In the genomic region with DNA sequence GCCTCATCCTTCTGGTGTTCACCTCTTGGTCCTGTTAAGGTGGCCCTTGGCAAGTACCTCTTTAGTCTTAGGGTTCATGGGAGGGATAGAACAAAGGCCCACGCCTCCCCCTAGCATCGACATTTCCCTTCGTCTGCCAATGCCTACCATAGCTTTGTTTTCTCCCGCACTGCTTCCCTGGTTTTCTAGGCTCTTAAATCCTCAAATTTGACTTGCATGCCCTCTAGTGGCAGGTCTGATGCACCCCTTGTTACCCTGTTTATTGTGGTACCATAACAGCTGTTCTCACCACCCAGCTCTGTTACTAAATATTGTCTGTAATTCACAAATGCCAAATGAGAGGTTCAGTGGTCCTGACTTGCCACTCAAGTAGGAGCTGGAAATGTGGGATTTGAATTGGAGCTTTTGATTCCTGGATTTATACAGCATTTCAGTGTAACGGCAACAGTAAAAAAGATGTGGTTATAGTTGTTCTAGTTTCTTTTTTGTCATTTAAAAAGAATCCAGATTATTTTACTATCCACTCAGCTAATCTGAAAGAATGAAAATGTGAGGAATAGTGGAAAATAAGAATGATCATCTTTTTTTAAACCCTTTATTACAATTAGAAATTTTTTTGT, we compare ENCODE assay signal across 8 cellular contexts.
DNase-seq lines count a peak whose midpoint lies in the region; ATAC-seq and TF ChIP-seq lines count a peak whose summit lies in the region.

No MANE protein-coding gene starts in this region.

- H3K36me3 Mint-ChIP-seq in nephron (ENCODE audit: low read depth) (no peaks in the 10 kb centered on the region), type B pancreatic cell (no peaks in the 10 kb centered on the region)

- peak; percentile 69 for TF ChIP-seq CTCF in GM10266 (IDR thresholded peaks at IDR 0.05; ENCODE audit: control insufficient read depth, insufficient read depth, low read depth, missing control alignments)
- TF ChIP-seq CTCF in fibroblast of mammary gland (conservative IDR thresholded peaks at IDR 0.05; ENCODE audit: control insufficient read depth, insufficient read depth, low read depth, low read length), result peak; percentile 93
- peak; percentile 70 to 77 (median 73) for TF ChIP-seq CTCF in nephron (IDR thresholded peaks at IDR 0.05; ENCODE audit: unreplicated experiment in 3 of 3)
- TF ChIP-seq CTCF in type B pancreatic cell (conservative IDR thresholded peaks at IDR 0.05), result peak; percentile 86

- ATAC-seq in HG03460 (IDR thresholded peaks at IDR 0.05; ENCODE audit: unreplicated experiment), result no peak

- H3K4me3 Mint-ChIP-seq in nephron, result no peak overlapping the region
- H3K4me3 Mint-ChIP-seq in type B pancreatic cell, result no peak overlapping the region

- no peaks in the 10 kb centered on the region for H3K9me3 Mint-ChIP-seq in nephron
- H3K9me3 Mint-ChIP-seq in type B pancreatic cell, result no peaks in the 10 kb centered on the region

- no peak for TF ChIP-seq EP300 in Ishikawa (IDR thresholded peaks at IDR 0.05; ENCODE audit: borderline replicate concordance)

- DNase-seq in GM10266 (ENCODE audit: extremely low spot score), result peak; percentile 12
- peak; percentile 47 for DNase-seq in NOMO-1 treated with dmso at 0.1 percent for 144 hours (lab: John Stamatoyannopoulos, UW; ENCODE audit: unreplicated experiment)
- peak; percentile 6 for DNase-seq in activated T-cell treated with anti-CD3 and anti-CD28 coated beads for 1 hour (ENCODE audit: low read depth)
- peak; percentile 80 for DNase-seq in fibroblast of mammary gland (ENCODE audit: low read depth)
- no peak for DNase-seq in type B pancreatic cell (ENCODE audit: extremely low spot score, unreplicated experiment)

- no peak overlapping the region for H3K4me3 ChIP-seq in fibroblast of mammary gland (ENCODE audit: control insufficient read depth, low read depth, low read length)

- H3K27ac Mint-ChIP-seq in nephron, result peak overlapping the region in 2 of 3 experiments; percentile 58 to 64
- H3K27ac Mint-ChIP-seq in type B pancreatic cell, result no peak overlapping the region

- peak; percentile 86 for TF ChIP-seq RAD21 in Ishikawa (IDR thresholded peaks at IDR 0.05; ENCODE audit: low read depth)

- H3K4me1 Mint-ChIP-seq in nephron (peaks cover 44% of the 10 kb centered on the region), type B pancreatic cell (ENCODE audit: unreplicated experiment) (no peaks in the 10 kb centered on the region)

- H3K27me3 Mint-ChIP-seq in nephron (ENCODE audit: low read depth) (no peaks in the 10 kb centered on the region), type B pancreatic cell (peaks cover 3% of the 10 kb centered on the region)

TF ChIP-seq in Ishikawa, 13 proteins besides CTCF, POLR2A, EP300 and RAD21:
- TF ChIP-seq REST (IDR thresholded peaks at IDR 0.05; ENCODE audit: low read depth), result no peak
- no peak for TF ChIP-seq MAX (IDR thresholded peaks at IDR 0.05)
- TF ChIP-seq TCF12 (IDR thresholded peaks at IDR 0.05; ENCODE audit: low read depth), result no peak
- no peak for TF ChIP-seq USF1 (IDR thresholded peaks at IDR 0.05)
- TF ChIP-seq TAF1 (IDR thresholded peaks at IDR 0.05; ENCODE audit: low read depth), result no peak
- TF ChIP-seq CREB1 (IDR thresholded peaks at IDR 0.05; ENCODE audit: low read depth), result no peak
- TF ChIP-seq YY1 (IDR thresholded peaks at IDR 0.05; ENCODE audit: low read depth), result no peak
- no peak for TF ChIP-seq TEAD4 (IDR thresholded peaks at IDR 0.05)
- TF ChIP-seq FOXM1 (IDR thresholded peaks at IDR 0.05; ENCODE audit: borderline replicate concordance, low read depth), result no peak
- TF ChIP-seq NFIC (IDR thresholded peaks at IDR 0.05), result no peak
- no peak for TF ChIP-seq CEBPB (IDR thresholded peaks at IDR 0.05)
- no peak for TF ChIP-seq ZBTB7A (IDR thresholded peaks at IDR 0.05; ENCODE audit: low read depth)
